Comparison of ENCODE assay signal across 27 cellular contexts in the genomic region with DNA sequence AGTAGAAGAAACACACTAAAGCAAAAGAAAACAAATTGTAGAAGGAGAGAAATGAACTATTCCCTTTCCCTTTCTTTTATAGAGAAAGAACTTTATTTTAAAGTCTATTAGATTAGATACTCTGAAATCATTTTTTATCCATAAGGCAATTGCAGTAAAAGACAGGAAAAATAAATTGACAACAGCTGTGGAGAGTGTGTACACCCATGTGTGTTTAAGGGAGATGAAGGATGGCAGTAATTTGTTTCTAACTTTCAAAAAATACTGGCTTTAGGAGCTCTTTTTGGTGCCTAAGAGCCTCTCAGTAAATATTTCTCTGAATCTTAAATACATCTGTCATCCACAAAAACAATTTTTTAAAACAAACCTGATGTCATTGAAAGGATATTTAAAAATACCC. TPM values are rescaled to one million over a fixed set of nuclear protein-coding genes. Genes with fewer than 3 reads are reported as not detected.
"Had no signal": no experiment of that assay in that cellular context is flagged by ENCODE, and none has a peak within 500 bp of the region (broad histone marks: within the 10 kb centered on the region; RNA-seq: fewer than 3 reads in every experiment).

No MANE protein-coding gene starts in this region.

- H3K27me3 ChIP-seq: spleen, thyroid gland had no signal

- H3K36me3 ChIP-seq: left ventricle myocardium inferior, lower lobe of right lung, spleen, thyroid gland had no signal

- H3K4me1 ChIP-seq: left ventricle myocardium inferior, lower lobe of right lung, spleen, thyroid gland had no signal

- DNase-seq: effector CD4-positive, alpha-beta T cell; endodermal cell; erythroblast; immature natural killer cell; kidney; left cardiac atrium; left ventricle myocardium inferior; lower lobe of right lung; midbrain; naive thymus-derived CD8-positive, alpha-beta T cell; posterior cingulate gyrus; spleen; stimulated activated CD4-positive, alpha-beta T cell treated with anti-CD3 and anti-CD28 coated beads, Interleukin-15, amount 100 ng/mL, for 24 hours; stimulated activated CD4-positive, alpha-beta T cell treated with anti-CD3 and anti-CD28 coated beads, Interleukin-2, amount 100 ng/mL, for 24 hours; stimulated activated CD4-positive, alpha-beta T cell treated with anti-CD3 and anti-CD28 coated beads, Interleukin-4, amount 100 ng/mL, for 4 hours; stimulated activated naive B cell treated with anti-CD40 and anti-IgM and Interleukin-4, amounts not matched to agents 10 μg/mL and 1 μg/mL and 100 μg/mL, for 72 hours; stimulated activated naive CD8-positive, alpha-beta T cell treated with anti-CD3 and anti-CD28 coated beads, Interleukin-15, amount 100 ng/mL, for 72 hours; thyroid gland had no signal

- H3K4me3 ChIP-seq: coronary artery, left ventricle myocardium inferior, lower lobe of right lung, spleen, thyroid gland had no signal

- H3K9me3 ChIP-seq: left ventricle myocardium inferior, lower lobe of right lung, spleen, thyroid gland had no signal

- FAIRE-seq: endothelial cell of umbilical vein, kidney, urothelium cell line had no signal

- H3K27ac ChIP-seq: left ventricle myocardium inferior, lower lobe of right lung, spleen, thyroid gland had no signal

- ATAC-seq: lower lobe of right lung; naive thymus-derived CD8-positive, alpha-beta T cell; sciatic nerve; stimulated activated naive B cell treated with anti-CD40 and anti-IgM and Interleukin-4, amounts not matched to agents 10 μg/mL and 1 μg/mL and 100 μg/mL, for 72 hours; stimulated activated naive CD8-positive, alpha-beta T cell treated with anti-CD3 and anti-CD28 coated beads, Interleukin-15, amount 100 ng/mL, for 72 hours had no signal

RNA-seq across cellular contexts. Expression of gene ARL14EPL, which starts 18.3 kb away (rescaled TPM):
- total RNA-seq: chondrocyte; endodermal cell; fibroblast of lung; kidney; left cardiac atrium; left ventricle myocardium inferior; lower lobe of right lung; naive thymus-derived CD8-positive, alpha-beta T cell; neural crest cell; osteocyte; sciatic nerve; skeletal muscle tissue; thyroid gland had no signal
- polyA plus RNA-seq: fibroblast of lung; immature natural killer cell; naive thymus-derived CD8-positive, alpha-beta T cell had no signal

RNA-seq across cellular contexts. Expression of gene LVRN, which starts 51.7 kb away (rescaled TPM):
- total RNA-seq: kidney had no signal
- polyA plus RNA-seq: immature natural killer cell; naive thymus-derived CD8-positive, alpha-beta T cell had no signal
